ENCODE assay signal across 16 cellular contexts in genomic region chr11:115291391-115291744, GRCh38.
DNase-seq lines count a peak whose midpoint lies in the region; ATAC-seq and TF ChIP-seq lines count a peak whose summit lies in the region.
"Had no signal": no experiment of that assay in that cellular context is flagged by ENCODE, and none has a peak within 500 bp of the region (broad histone marks: within the 10 kb centered on the region; RNA-seq: fewer than 3 reads in every experiment).

No MANE protein-coding gene starts in this region.

- H3K36me3 Mint-ChIP-seq in nephron progenitor cell (ENCODE audit: low read depth): peaks cover 28% of the 10 kb centered on the region
- H3K36me3 Mint-ChIP-seq: IgD-negative memory B cell had no signal

- no TSS peak for BruUV-seq in A673 (replicated peaks; lab: Mats Ljungman, UMichigan)

- H3K27ac ChIP-seq in right atrium auricular region: no peak overlapping the region
- no peak overlapping the region for H3K27ac ChIP-seq in A673 (ENCODE audit: low read depth, low read length, poor library complexity, severe bottlenecking)
- H3K27ac ChIP-seq: RWPE1 had no signal

- CTCF ChIA-PET in A673 (lab: Charles Lee): no interaction called here

- no peak overlapping the region for H3K4me3 ChIP-seq in right atrium auricular region
- no peak overlapping the region for H3K4me3 ChIP-seq in A673 (ENCODE audit: low read depth, low read length, poor library complexity, severe bottlenecking)
- no peak overlapping the region for H3K4me3 ChIP-seq in MG63

- H3K9me3 ChIP-seq in right atrium auricular region (no peaks in the 10 kb centered on the region), A673 (ENCODE audit: low read depth, low read length, poor library complexity, severe bottlenecking) (no peaks in the 10 kb centered on the region), MG63 (no peaks in the 10 kb centered on the region)

- peak overlapping the region; percentile 6 for H3K4me3 Mint-ChIP-seq in nephron progenitor cell
- H3K4me3 Mint-ChIP-seq: B cell, IgD-negative memory B cell had no signal

- intact Hi-C loops in Right ventricle myocardium superior (cut with DNase I) (no loop called here), A673 (cut with micrococcal nuclease; ENCODE audit: unreplicated experiment) (no loop called here)

- H3K4me1 ChIP-seq in right atrium auricular region: peaks cover 0 to 18% of the 10 kb centered on the region in 2 donors
- H3K4me1 ChIP-seq in A673 (ENCODE audit: insufficient read depth, low read length, poor library complexity, severe bottlenecking): no peaks in the 10 kb centered on the region

- no peaks in the 10 kb centered on the region for H3K36me3 ChIP-seq in right atrium auricular region
- H3K36me3 ChIP-seq in A673 (ENCODE audit: insufficient read depth, low read length, poor library complexity, severe bottlenecking): no peaks in the 10 kb centered on the region
- no peaks in the 10 kb centered on the region for H3K36me3 ChIP-seq in MG63

- POLR2A ChIA-PET in A673 (lab: Charles Lee; ENCODE audit: low non-redundant PET): no interaction called here

- H3K27me3 ChIP-seq in right atrium auricular region (no peaks in the 10 kb centered on the region), A673 (replicated peaks; ENCODE audit: insufficient read depth, low read depth, low read length, poor library complexity) (no peaks in the 10 kb centered on the region), MG63 (no peaks in the 10 kb centered on the region)

- peak overlapping the region; percentile 92 for H3K27ac Mint-ChIP-seq in nephron progenitor cell
- H3K27ac Mint-ChIP-seq: B cell, IgD-negative memory B cell had no signal

- H3K9me3 Mint-ChIP-seq in nephron progenitor cell: no peaks in the 10 kb centered on the region

- TF ChIP-seq CTCF in right atrium auricular region (IDR thresholded peaks at IDR 0.05) (no peak), nephron progenitor cell (IDR thresholded peaks at IDR 0.05) (no peak), A673 (conservative IDR thresholded peaks at IDR 0.05; ENCODE audit: low read depth, low read length) (no peak)

- ATAC-seq in Right ventricle myocardium superior (ENCODE audit: poor library complexity): peak; percentile 73
- ATAC-seq in GM21367 (IDR thresholded peaks at IDR 0.05; ENCODE audit: unreplicated experiment): no peak

- peaks cover 3% of the 10 kb centered on the region for H3K27me3 Mint-ChIP-seq in nephron progenitor cell (ENCODE audit: low read depth, poor library complexity)
- H3K27me3 Mint-ChIP-seq: IgD-negative memory B cell had no signal

- peaks cover 83% of the 10 kb centered on the region for H3K4me1 Mint-ChIP-seq in nephron progenitor cell
- H3K4me1 Mint-ChIP-seq: B cell, IgD-negative memory B cell had no signal

- DNase-seq in Right ventricle myocardium superior: no peak
- DNase-seq in right atrium auricular region (ENCODE audit: low spot score): no peak
- DNase-seq in dermis blood vessel endothelial cell: peak; percentile 2
- no peak for DNase-seq in nephron progenitor cell
- no peak for DNase-seq in A673 (ENCODE audit: low spot score)
- DNase-seq in MG63: no peak
- DNase-seq: EL; NCI-H1694 treated with DMSO at 0.1 percent for 48 hours; NCI-H2081 treated with DMSO at 0.1 percent for 48 hours; NCI-H510A; NCI-H774; NK-92 treated with Interleukin-12 subunit alpha and Interleukin-12 subunit beta, amount 100 ng/mL, for 24 hours had no signal
